ENCODE assay signal across 17 cellular contexts in genomic region chr6:133092199-133092598, GRCh38.
DNase-seq lines count a peak whose midpoint lies in the region; ATAC-seq, FAIRE-seq and TF ChIP-seq lines count a peak whose summit lies in the region.
"Had no signal": no experiment of that assay in that cellular context is flagged by ENCODE, and none has a peak within 500 bp of the region (broad histone marks: within the 10 kb centered on the region; RNA-seq: fewer than 3 reads in every experiment).

No MANE protein-coding gene starts in this region.

- H2BK5ac ChIP-seq in IMR-90 (ENCODE audit: low read depth, low read length, poor library complexity, severe bottlenecking): no peak overlapping the region

- no peak overlapping the region for H3K4ac ChIP-seq in IMR-90 (ENCODE audit: low read depth, low read length)

- no TSS peak for BruUV-seq in IMR-90 (replicated peaks; lab: Mats Ljungman, UMichigan)
- no TSS peak for BruUV-seq in K562 (replicated peaks; lab: Mats Ljungman, UMichigan)

- whole genome bisulfite sequencing in IMR-90 (ENCODE audit: extremely low coverage in 2 of 2, insufficient read length in 1 of 2), 2 experiments: no CpG with 5 or more reads among the region's 1 CpG
- 0% methylated on average over 1 of the region's 1 CpG for WGBS in K562 (ENCODE audit: insufficient coverage, low coverage, missing lambda C conversion rate)
- 87 to 93% methylated on average over 1 of the region's 1 CpG for WGBS in GM23248 (ENCODE audit: low coverage in 1 of 2, low lambda C conversion rate in 2 of 2, missing lambda C conversion rate in 2 of 2), 2 experiments

- peak overlapping the region; percentile 35; the same call in 1 of the 2 replicates for H3K4me2 ChIP-seq in BLaER1
- peak overlapping the region in 7 of 11 experiments; percentile 16 to 49 (median 27); a peak in 6 of 22 replicates for H3K4me2 ChIP-seq in BLaER1 treated with 17β-estradiol and CSF1 and Interleukin-3, amounts not matched to agents 10 nM and 100 nM
- no peak overlapping the region for H3K4me2 ChIP-seq in IMR-90 (ENCODE audit: low read depth, low read length)
- no peak overlapping the region for H3K4me2 ChIP-seq in K562 (ENCODE audit: insufficient read depth, low read length)
- H3K4me2 ChIP-seq in GM23248 (ENCODE audit: unreplicated experiment): no peak overlapping the region

- no peaks in the 10 kb centered on the region for H3K9me3 ChIP-seq in BLaER1
- H3K9me3 ChIP-seq in BLaER1 treated with 17β-estradiol and CSF1 and Interleukin-3, amounts not matched to agents 10 nM and 100 nM (replicated peaks in 1 of 11): no peaks in the 10 kb centered on the region
- no peaks in the 10 kb centered on the region for H3K9me3 ChIP-seq in IMR-90 (ENCODE audit: control insufficient read depth, insufficient read depth, low read length)
- no peaks in the 10 kb centered on the region for H3K9me3 ChIP-seq in K562 (replicated peaks; ENCODE audit: control insufficient read depth, insufficient read depth, low read depth, low read length)
- no peaks in the 10 kb centered on the region for H3K9me3 ChIP-seq in GM23248 (ENCODE audit: low read depth)

- no peaks in the 10 kb centered on the region for H3K79me1 ChIP-seq in IMR-90 (ENCODE audit: low read depth in 1 of 2, low read length in 2 of 2)

- no peak overlapping the region for H3K14ac ChIP-seq in IMR-90 (replicated peaks; ENCODE audit: low read depth, low read length)

- no peak for TF ChIP-seq EP300 in K562 (IDR thresholded peaks at IDR 0.05; ENCODE audit: low read length)

- FAIRE-seq in K562 (lab: Jason Lieb, UNC): no peak
- FAIRE-seq: A204.1, G401.6, GM12878, GM19239, H54 had no signal

- no peak overlapping the region for H2BK15ac ChIP-seq in IMR-90 (ENCODE audit: low read depth, low read length)

- intact Hi-C loops in IMR-90 (cut with micrococcal nuclease): no loop called here
- intact Hi-C loops in K562 (cut with micrococcal nuclease): no loop called here

- POLR2A ChIA-PET in IMR-90 (lab: Charles Lee; ENCODE audit: unreplicated experiment): no interaction called here
- POLR2A ChIA-PET in K562 (lab: Yijun Ruan, JAX): no interaction called here

- in situ Hi-C loops in IMR-90 (cut with MboI; ENCODE audit: low sequenced_read_pairs) (no loop called here), K562 (cut with MboI) (no loop called here), GM23248 (cut with MboI) (no loop called here)

- TF ChIP-seq RAD21 in IMR-90 (IDR thresholded peaks at IDR 0.05; ENCODE audit: low read length) (no peak), K562 (CRISPR knock-in tag; conservative IDR thresholded peaks at IDR 0.05 in 1 of 2, IDR thresholded peaks at IDR 0.05 in 1 of 2) (no peak)

- no peak overlapping the region for H3K23ac ChIP-seq in IMR-90 (ENCODE audit: low read depth, low read length)

- H3K4me3 ChIP-seq in BLaER1 (no peak overlapping the region), IMR-90 (ENCODE audit: insufficient read depth, low read depth, low read length) (no peak overlapping the region), K562 (no peak overlapping the region), GM23248 (no peak overlapping the region)
- H3K4me3 ChIP-seq in BLaER1 treated with 17β-estradiol and CSF1 and Interleukin-3, amounts not matched to agents 10 nM and 100 nM: no peak overlapping the region
- H3K4me3 ChIP-seq: GM12878 had no signal

- H3K36me3 ChIP-seq in BLaER1 (no peaks in the 10 kb centered on the region), IMR-90 (ENCODE audit: control insufficient read depth, insufficient read depth, low read length) (no peaks in the 10 kb centered on the region), K562 (ENCODE audit: control insufficient read depth, insufficient read depth, low read length) (no peaks in the 10 kb centered on the region), GM23248 (ENCODE audit: low read depth) (no peaks in the 10 kb centered on the region)
- no peaks in the 10 kb centered on the region for H3K36me3 ChIP-seq in BLaER1 treated with 17β-estradiol and CSF1 and Interleukin-3, amounts not matched to agents 10 nM and 100 nM

- H3K9ac ChIP-seq in BLaER1 (no peak overlapping the region), IMR-90 (ENCODE audit: low read depth, low read length) (no peak overlapping the region), K562 (ENCODE audit: insufficient read depth in 1 of 2, low read depth in 2 of 2, low read length in 2 of 2) (no peak overlapping the region), GM23248 (no peak overlapping the region)
- H3K9ac ChIP-seq in BLaER1 treated with 17β-estradiol and CSF1 and Interleukin-3, amounts not matched to agents 10 nM and 100 nM: no peak overlapping the region

- no peak overlapping the region for H4K8ac ChIP-seq in IMR-90 (ENCODE audit: low read depth in 2 of 2, low read length in 2 of 2)

- no peaks in the 10 kb centered on the region for H4K20me1 ChIP-seq in BLaER1
- H4K20me1 ChIP-seq in BLaER1 treated with 17β-estradiol and CSF1 and Interleukin-3, amounts not matched to agents 10 nM and 100 nM: no peaks in the 10 kb centered on the region
- H4K20me1 ChIP-seq in IMR-90 (ENCODE audit: insufficient read depth, low read length): no peaks in the 10 kb centered on the region
- no peaks in the 10 kb centered on the region for H4K20me1 ChIP-seq in K562 (replicated peaks; ENCODE audit: control insufficient read depth, insufficient read depth, low read length)
- no peaks in the 10 kb centered on the region for H4K20me1 ChIP-seq in GM23248 (ENCODE audit: insufficient read depth)

- no peak overlapping the region for H3K27ac ChIP-seq in BLaER1
- no peak overlapping the region for H3K27ac ChIP-seq in BLaER1 treated with 17β-estradiol and CSF1 and Interleukin-3, amounts not matched to agents 10 nM and 100 nM
- no peak overlapping the region for H3K27ac ChIP-seq in IMR-90 (ENCODE audit: insufficient read depth, low read length)
- H3K27ac ChIP-seq in K562 (ENCODE audit: extremely low read depth, low read depth, low read length): no peak overlapping the region
- no peak overlapping the region for H3K27ac ChIP-seq in GM23248

- no peak for ATAC-seq in IMR-90 (ENCODE audit: low read depth)
- no peak for ATAC-seq in K562
- ATAC-seq: GM12878 had no signal

- H3K27me3 ChIP-seq in BLaER1 (no peaks in the 10 kb centered on the region), IMR-90 (ENCODE audit: control insufficient read depth, insufficient read depth, low read length) (no peaks in the 10 kb centered on the region), K562 (ENCODE audit: control insufficient read depth in 2 of 2, insufficient read depth in 2 of 2, low read length in 2 of 2) (no peaks in the 10 kb centered on the region), GM23248 (replicated peaks; ENCODE audit: insufficient read depth) (0 out of 2 replicates have a peak, but pooled peaks cover 9% of the 10 kb centered on the region)
- no peaks in the 10 kb centered on the region for H3K27me3 ChIP-seq in BLaER1 treated with 17β-estradiol and CSF1 and Interleukin-3, amounts not matched to agents 10 nM and 100 nM

- H3K9me1 ChIP-seq in IMR-90 (ENCODE audit: insufficient read depth, low read length) (no peaks in the 10 kb centered on the region), K562 (ENCODE audit: control insufficient read depth, insufficient read depth, low read length) (no peaks in the 10 kb centered on the region)

- dilution Hi-C loops in IMR-90 (cut with HindIII; ENCODE audit: low sequenced_read_pairs, unreplicated experiment): no loop called here

- H2BK20ac ChIP-seq in IMR-90 (ENCODE audit: low read depth, low read length): no peak overlapping the region

- no peaks in the 10 kb centered on the region for H3F3A ChIP-seq in GM23248 (ENCODE audit: insufficient read depth)

- no peak overlapping the region for H2AK5ac ChIP-seq in IMR-90 (ENCODE audit: low read depth, low read length)

- H2BK120ac ChIP-seq in IMR-90 (ENCODE audit: low read depth, low read length): no peak overlapping the region

- H3K18ac ChIP-seq in IMR-90 (ENCODE audit: low read depth, low read length): no peak overlapping the region

- no peaks in the 10 kb centered on the region for H3K9me2 ChIP-seq in GM23248 (ENCODE audit: insufficient read depth)

- DNase-seq in IMR-90 (no peak), K562 (ENCODE audit: extremely low read depth in 1 of 4, low spot score in 3 of 4) (no peak), GDM1 (lab: John Stamatoyannopoulos, UW) (no peak), GM23248 (no peak)
- DNase-seq: C1 segment of cervical spinal cord; CD4-positive, alpha-beta memory T cell; COR-L47; DMS153; GOT3; HCEC 1CT had no signal

- no peak overlapping the region for H4K91ac ChIP-seq in IMR-90 (ENCODE audit: insufficient read depth, low read depth, low read length)

- H3K79me2 ChIP-seq in K562 (ENCODE audit: control insufficient read depth, insufficient read depth, low read length) (no peaks in the 10 kb centered on the region), GM23248 (ENCODE audit: insufficient read depth) (no peaks in the 10 kb centered on the region)

- H2AFZ ChIP-seq in IMR-90 (replicated peaks; ENCODE audit: low read length, poor library complexity) (no peak overlapping the region), K562 (ENCODE audit: low read depth, low read length) (no peak overlapping the region), GM23248 (no peak overlapping the region)

- H4K5ac ChIP-seq in IMR-90 (ENCODE audit: low read depth, low read length): no peak overlapping the region

- TF ChIP-seq CTCF in IMR-90 (conservative IDR thresholded peaks at IDR 0.05; ENCODE audit: low read depth, low read length) (no peak), K562 (IDR thresholded peaks at IDR 0.05 in 2 of 3, conservative IDR thresholded peaks at IDR 0.05 in 1 of 3; ENCODE audit: insufficient read depth in 2 of 3, low read depth in 1 of 3, low read length in 3 of 3) (no peak)

- peaks cover 9% of the 10 kb centered on the region for H3K4me1 ChIP-seq in BLaER1
- H3K4me1 ChIP-seq in BLaER1 treated with 17β-estradiol and CSF1 and Interleukin-3, amounts not matched to agents 10 nM and 100 nM: peaks cover 0 to 18% (median 8%) of the 10 kb centered on the region in 10 experiments; a peak in 11 of 20 replicates
- H3K4me1 ChIP-seq in IMR-90 (ENCODE audit: control insufficient read depth, insufficient read depth, low read length): peaks cover under 1% of the 10 kb centered on the region; the same call in 1 of the 2 replicates
- no peaks in the 10 kb centered on the region for H3K4me1 ChIP-seq in K562 (replicated peaks in 1 of 2; ENCODE audit: control insufficient read depth in 2 of 2, insufficient read depth in 2 of 2, low read length in 2 of 2)
- H3K4me1 ChIP-seq in GM23248 (ENCODE audit: insufficient read depth): no peaks in the 10 kb centered on the region

- CTCF ChIA-PET in IMR-90 (lab: Yijun Ruan, JAX) (interaction anchor here (0.7 to 0.8 kb wide), 2 partner anchors 11 to 12 kb away, joined by 3 read pairs; no protein-coding TSS in a partner anchor), K562 (lab: Yijun Ruan, JAX; ENCODE audit: low intra/inter-chr PET ratio) (no interaction called here)

- no peak overlapping the region for H2AK9ac ChIP-seq in IMR-90 (replicated peaks; ENCODE audit: low read depth, low read length, poor library complexity)

- no peak overlapping the region for H3K56ac ChIP-seq in IMR-90 (ENCODE audit: extremely low read depth, insufficient read depth, low read length)

- TF ChIP-seq POLR2A in IMR-90 (IDR thresholded peaks at IDR 0.05; ENCODE audit: low read depth, low read length) (no peak), K562 (conservative IDR thresholded peaks at IDR 0.05) (no peak)

TF ChIP-seq in IMR-90, 13 proteins besides CTCF, POLR2A, EP300 and RAD21 (continues in another document):
- peak; percentile 75 for TF ChIP-seq CEBPB (IDR thresholded peaks at IDR 0.05; ENCODE audit: low read depth, low read length)

TF ChIP-seq in K562, 482 proteins besides CTCF, POLR2A, EP300 and RAD21 (continues in another document):
- peak; percentile 71 for TF ChIP-seq CEBPB (tag; IDR thresholded peaks at IDR 0.05)

Comparison
In these comparisons a context has a peak if more than half of its experiments do, and no peak if none do; other contexts are left out.
1. H3K4me2 ChIP-seq: peak in BLaER1 (single experiment) and BLaER1 treated with 17β-estradiol and CSF1 and Interleukin-3, amounts not matched to agents 10 nM and 100 nM (7 of 11); none in IMR-90 (single experiment), K562 (single experiment) and GM23248 (single experiment).